In genomic region chr11:76861490-76861953, GRCh38 we compare ENCODE assay signal across 8 cellular contexts. TPM values are rescaled to one million over a fixed set of nuclear protein-coding genes. Genes with fewer than 3 reads are reported as not detected.
A peak's percentile ranks its signal among the peaks of the same experiment; 100 is the strongest.
DNase-seq lines count a peak whose midpoint lies in the region; ATAC-seq and TF ChIP-seq lines count a peak whose summit lies in the region.

No MANE protein-coding gene starts in this region.

- H3K4me1 ChIP-seq in HEK293 (ENCODE audit: control insufficient read depth, insufficient read depth, low read length) (no peaks in the 10 kb centered on the region), ascending aorta (peaks cover 0 to 12% of the 10 kb centered on the region in 2 donors), left lung (peaks cover 4 to 91% of the 10 kb centered on the region in 2 donors), thyroid gland (peaks cover 16% of the 10 kb centered on the region in 2 donors)

- H3K9me3 ChIP-seq in HEK293 (ENCODE audit: control insufficient read depth, insufficient read depth, low read depth, low read length) (no peaks in the 10 kb centered on the region), ascending aorta (no peaks in the 10 kb centered on the region), left lung (no peaks in the 10 kb centered on the region), thyroid gland (no peaks in the 10 kb centered on the region)

- intact Hi-C loops in ascending aorta (cut with DNase I) (loop anchor here (2.0 to 10.0 kb wide), 4 partner anchors 55 to 627 kb away; partner anchors contain the start of gene EMSY), left lung (cut with DNase I) (no loop called here), thyroid gland (cut with DNase I) (loop anchor here (10.0 kb wide), 1 partner anchor 53 kb away; no protein-coding TSS in a partner anchor)

- TF ChIP-seq CTCF in 22Rv1 (IDR thresholded peaks at IDR 0.05) (no peak), HEK293 (tag by site-specific recombination; IDR thresholded peaks at IDR 0.05) (no peak), ascending aorta (IDR thresholded peaks at IDR 0.05) (no peak), left lung (IDR thresholded peaks at IDR 0.05) (no peak), thyroid gland (IDR thresholded peaks at IDR 0.05) (no peak)

- DNase-seq in ascending aorta (ENCODE audit: low spot score in 2 of 2) (no peak), left lung (no peak), thyroid gland (no peak)
- no peak for DNase-seq in effector CD8-positive, alpha-beta T cell (lab: John Stamatoyannopoulos, UW)

- ATAC-seq in left lung (no peak), HG02884 (IDR thresholded peaks at IDR 0.05; ENCODE audit: unreplicated experiment) (no peak), HG03378 (IDR thresholded peaks at IDR 0.05; ENCODE audit: unreplicated experiment) (no peak)

- peaks cover 0 to 4% of the 10 kb centered on the region in 2 experiments; a peak in 1 of 3 replicates for H3K36me3 ChIP-seq in HEK293 (ENCODE audit: control insufficient read depth in 2 of 2, insufficient read depth in 1 of 2, low read length in 2 of 2)
- no peaks in the 10 kb centered on the region for H3K36me3 ChIP-seq in ascending aorta
- H3K36me3 ChIP-seq in left lung, result no peaks in the 10 kb centered on the region
- H3K36me3 ChIP-seq in thyroid gland, result no peaks in the 10 kb centered on the region

- 24 to 26% methylated on average over 6 of the region's 6 CpGs for WGBS in thyroid gland, 2 donors

- POLR2A ChIA-PET in HEK293 (lab: Yijun Ruan, JAX), result no interaction called here

- CTCF ChIA-PET in HEK293 (lab: Yijun Ruan, JAX), result interaction anchor here (0.8 to 1.0 kb wide), 2 partner anchors 27 to 58 kb away, joined by 3 read pairs; no protein-coding TSS in a partner anchor

- H3K4me3 ChIP-seq in HEK293 (ENCODE audit: low read depth, low read length) (peak overlapping the region; percentile 87), ascending aorta (peak overlapping the region; percentile 69 to 96), left lung (peak overlapping the region; percentile 52 to 68), thyroid gland (replicated peaks in 1 of 3) (peak overlapping the region; percentile 21 to 91 (median 64))

- TF ChIP-seq POLR2A in thyroid gland (IDR thresholded peaks at IDR 0.05), result no peak

- H3K27ac ChIP-seq in 22Rv1 (peak overlapping the region; percentile 54; the same call in 1 of the 2 replicates), HEK293 (ENCODE audit: extremely low read depth, low read depth, low read length) (peak overlapping the region; percentile 88; the same call in 1 of the 2 replicates), ascending aorta (peak overlapping the region; percentile 87 to 88), left lung (peak overlapping the region; percentile 77 to 90), thyroid gland (peak overlapping the region in 2 of 3 donors; percentile 66 to 86)

- H3K27me3 ChIP-seq in ascending aorta (no peaks in the 10 kb centered on the region), left lung (no peaks in the 10 kb centered on the region), thyroid gland (no peaks in the 10 kb centered on the region)

TF ChIP-seq in HEK293, 187 proteins besides CTCF, POLR2A, EP300 and RAD21:
- peak; percentile 68 for TF ChIP-seq ZBTB48 (tag by site-specific recombination; IDR thresholded peaks at IDR 0.05)
- TF ChIP-seq ZNF26 (tag by site-specific recombination; IDR thresholded peaks at IDR 0.05), result no peak
- no peak for TF ChIP-seq ZNF341 (tag by site-specific recombination; IDR thresholded peaks at IDR 0.05; ENCODE audit: low read depth)
- TF ChIP-seq ZNF449 (tag by site-specific recombination; IDR thresholded peaks at IDR 0.05), result peak; percentile 89
- TF ChIP-seq ZNF335 (tag by site-specific recombination; conservative IDR thresholded peaks at IDR 0.05), result 0 out of 2 replicates have a peak, but pooled peaks have one; percentile 44
- 0 out of 2 replicates have a peak, but pooled peaks have one; percentile 0 for TF ChIP-seq IKZF3 (tag by site-specific recombination; IDR thresholded peaks at IDR 0.05)
- TF ChIP-seq PRDM1 (tag by site-specific recombination; IDR thresholded peaks at IDR 0.05), result peak; percentile 62

RNA-seq across cellular contexts. Expression of gene ACER3, which starts 0.8 kb away (rescaled TPM):
- 10.5 TPM for total RNA-seq in ascending aorta
- total RNA-seq in left lung, result 10 to 100 TPM; 27.5 to 46.5 TPM
- 10 to 100 TPM; 11.5 to 29.3 (median 17.9) TPM for total RNA-seq in thyroid gland

Comparison
In these comparisons a context has a peak if more than half of its experiments do, and no peak if none do; other contexts are left out.
1. intact Hi-C loops: an anchor here in ascending aorta (2.0 to 10.0 kb wide) and thyroid gland (10.0 kb wide); none called in left lung.